17 cellular contexts compared by ENCODE assay signal in the genomic region with DNA sequence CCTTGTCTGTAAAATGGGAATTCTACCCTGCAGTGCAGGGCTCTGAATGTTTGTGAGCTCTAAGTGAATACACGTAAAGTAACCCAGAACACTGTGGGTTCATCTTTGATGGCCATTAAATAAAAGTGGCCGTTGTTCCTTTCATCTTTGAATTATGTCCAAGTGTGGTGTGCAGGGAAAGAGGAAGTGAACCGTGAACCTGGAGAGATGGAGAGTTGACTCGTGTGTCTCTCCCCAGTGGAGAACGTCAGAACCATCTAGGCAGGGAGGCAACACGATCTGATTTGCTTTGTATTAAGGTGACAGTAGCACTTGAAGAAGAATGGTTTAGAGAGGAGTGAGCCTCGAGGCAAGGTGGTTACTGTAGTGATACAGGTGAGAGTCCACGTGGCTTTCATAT.
"Had no signal": no experiment of that assay in that cellular context is flagged by ENCODE, and none has a peak within 500 bp of the region (broad histone marks: within the 10 kb centered on the region; RNA-seq: fewer than 3 reads in every experiment).

No MANE protein-coding gene starts in this region.

- H3K9me3 Mint-ChIP-seq: activated CD4-positive, alpha-beta memory T cell treated with anti-CD3 and anti-CD28 coated beads, Interleukin-2, amount 10 ng/mL, durations not matched to agents 7 days and 5 days; activated T-helper 1 cell treated with anti-CD3 and anti-CD28 coated beads, Interleukin-12 subunit alpha, Interleukin-12 subunit beta, Interleukin-2, Interleukin-4 antibody, amounts not matched to agents 30 ng/mL and 10 ng/mL and 1 ng/mL, durations not matched to agents 14 hours and 24 hours and 36 hours; naive thymus-derived CD8-positive, alpha-beta T cell had no signal

- H3K27me3 ChIP-seq: heart left ventricle, tibial nerve had no signal

- H3K27ac ChIP-seq: coronary artery, heart left ventricle, tibial nerve had no signal

- H3K27ac Mint-ChIP-seq: activated CD4-positive, alpha-beta memory T cell treated with anti-CD3 and anti-CD28 coated beads, Interleukin-2, amount 10 ng/mL, durations not matched to agents 7 days and 5 days; activated T-helper 1 cell treated with anti-CD3 and anti-CD28 coated beads, Interleukin-12 subunit alpha, Interleukin-12 subunit beta, Interleukin-2, Interleukin-4 antibody, amounts not matched to agents 30 ng/mL and 10 ng/mL and 1 ng/mL, durations not matched to agents 14 hours and 24 hours and 36 hours had no signal

- H3K4me3 Mint-ChIP-seq: activated CD4-positive, alpha-beta memory T cell treated with anti-CD3 and anti-CD28 coated beads, Interleukin-2, amount 10 ng/mL, durations not matched to agents 7 days and 5 days; activated T-helper 1 cell treated with anti-CD3 and anti-CD28 coated beads, Interleukin-12 subunit alpha, Interleukin-12 subunit beta, Interleukin-2, Interleukin-4 antibody, amounts not matched to agents 30 ng/mL and 10 ng/mL and 1 ng/mL, durations not matched to agents 14 hours and 24 hours and 36 hours; naive thymus-derived CD8-positive, alpha-beta T cell had no signal

- H3K27me3 Mint-ChIP-seq: activated CD4-positive, alpha-beta memory T cell treated with anti-CD3 and anti-CD28 coated beads, Interleukin-2, amount 10 ng/mL, durations not matched to agents 7 days and 5 days; naive thymus-derived CD8-positive, alpha-beta T cell; progenitor cell of endocrine pancreas had no signal

- DNase-seq: activated CD4-positive, alpha-beta memory T cell treated with anti-CD3 and anti-CD28 coated beads, Interleukin-2, amount 10 ng/mL, durations not matched to agents 7 days and 5 days; activated CD4-positive, CD25-positive, alpha-beta regulatory T cell treated with anti-CD3 and anti-CD28 coated beads, Interleukin-2, amount 50 U/mL, for 72 hours; activated CD8-positive, alpha-beta memory T cell treated with anti-CD3 and anti-CD28 coated beads, Interleukin-2, amount 50 U/mL, for 4 hours; activated naive CD4-positive, alpha-beta T cell treated with Interleukin-2 at 50 U/mL for 16 hours; caudate nucleus; effector CD4-positive, alpha-beta T cell; foreskin melanocyte; heart left ventricle; left colon; mucosa of descending colon; naive thymus-derived CD8-positive, alpha-beta T cell; right cardiac atrium; small intestine had no signal

- FAIRE-seq: small intestine had no signal

- H3K9me3 ChIP-seq: heart left ventricle, mucosa of descending colon, tibial nerve had no signal

- H3K4me3 ChIP-seq: coronary artery, heart left ventricle, mucosa of descending colon, tibial nerve had no signal
